Comparison of ENCODE assay signal across 8 cellular contexts in genomic region chr14:91060472-91061308, GRCh38. TPM values are rescaled to one million over a fixed set of nuclear protein-coding genes. Genes with fewer than 3 reads are reported as not detected.
DNase-seq lines count a peak whose midpoint lies in the region; TF ChIP-seq lines count a peak whose summit lies in the region.

TSS of gene RPS6KA5 (minus strand) at chr14:91060641. CDS start at chr14:91060434, 207 bp downstream.

- DNase-seq in CMK (ENCODE audit: low read depth), result peak; percentile 99
- peak; percentile 95 for DNase-seq in GM20000 (ENCODE audit: low spot score)
- peak; percentile 98 for DNase-seq in HT-29 (ENCODE audit: low spot score)
- DNase-seq in NOMO-1 (lab: John Stamatoyannopoulos, UW; ENCODE audit: unreplicated experiment in 2 of 2), result peak; percentile 99 to 100
- peak; percentile 99 for DNase-seq in effector CD8-positive, alpha-beta T cell (lab: John Stamatoyannopoulos, UW)
- DNase-seq in lung microvascular endothelial cell (ENCODE audit: low read depth in 2 of 2), result peak; percentile 100
- DNase-seq in stimulated activated CD4-positive, alpha-beta T cell treated with anti-CD3 and anti-CD28 coated beads, TNF-alpha, amount 100 ng/mL, for 48 hours (ENCODE audit: low read depth in 3 of 3), result peak; percentile 99 to 100 (median 100)

- POLR2A ChIA-PET in activated CD8-positive, alpha-beta memory T cell treated with anti-CD3 and anti-CD28 coated beads for 36 hours (lab: Charles Lee), result interaction anchor here (0.5 to 6.8 kb wide), 12 partner anchors 10 to 180 kb away, joined by 3 to 81 read pairs (median 4); partner anchors contain the start of gene DGLUCY

- TF ChIP-seq CTCF in GM20000 (IDR thresholded peaks at IDR 0.05; ENCODE audit: extremely low read depth, missing control alignments), result no peak

- CTCF ChIA-PET in activated CD8-positive, alpha-beta memory T cell treated with anti-CD3 and anti-CD28 coated beads for 36 hours (lab: Charles Lee), result interaction anchor here (0.5 to 2.9 kb wide), 7 partner anchors 9 to 158 kb away, joined by 3 to 18 read pairs (median 4); partner anchors contain the start of gene DGLUCY

RNA-seq across cellular contexts. Expression of gene RPS6KA5, which starts in this region (rescaled TPM):
- total RNA-seq in HT-29 (2014; rRNA removed; shearing (Covaris generic)), result 3.8 and 8.5 TPM in 2 replicates
- total RNA-seq in activated CD8-positive, alpha-beta memory T cell treated with anti-CD3 and anti-CD28 coated beads for 36 hours, result 10 to 100 TPM; 16.0 to 18.6 TPM
- total RNA-seq in lung microvascular endothelial cell, result 0.65 and 1.2 TPM in 2 replicates

Comparison
In these comparisons a context has a peak if more than half of its experiments do, and no peak if none do; other contexts are left out.
1. Peak in every context shown above with its lines: DNase-seq.